In the genomic region with DNA sequence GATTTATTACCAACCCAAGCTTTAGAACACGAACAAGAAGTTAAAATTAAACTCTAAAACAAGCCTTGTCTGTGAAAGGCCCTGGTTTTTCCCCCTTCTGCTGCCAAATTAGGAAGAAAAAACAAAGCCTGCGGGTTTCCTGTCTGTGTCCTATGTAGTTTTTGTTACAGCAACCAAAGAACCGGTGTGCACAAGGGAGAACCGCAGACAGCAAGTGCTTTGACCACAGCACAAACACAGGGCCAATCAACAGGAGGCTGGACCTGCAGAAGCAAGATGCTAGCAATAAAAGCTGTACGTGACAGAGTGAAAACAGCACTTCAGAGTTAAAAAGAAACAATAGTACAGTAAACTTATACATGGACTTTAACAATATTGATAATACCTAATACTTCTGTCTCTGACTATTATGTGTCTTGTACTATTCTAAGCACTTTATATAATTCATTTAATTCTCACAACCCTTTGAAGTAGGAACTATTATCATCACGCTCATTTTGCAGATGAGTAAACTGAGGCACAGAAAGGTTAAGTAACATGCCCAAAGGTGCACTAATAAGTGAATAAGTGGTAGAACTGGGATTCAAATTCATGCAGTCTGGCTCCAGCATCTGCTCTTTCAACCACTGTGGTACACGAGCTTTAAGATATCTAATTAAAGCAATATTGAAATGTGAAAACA, we compare ENCODE assay signal across 8 cellular contexts.
DNase-seq lines count a peak whose midpoint lies in the region; ATAC-seq and TF ChIP-seq lines count a peak whose summit lies in the region.

No MANE protein-coding gene starts in this region.

- no peaks in the 10 kb centered on the region for H3K36me3 Mint-ChIP-seq in glutamatergic neuron (ENCODE audit: unreplicated experiment)

- H3K4me3 Mint-ChIP-seq in glutamatergic neuron (ENCODE audit: unreplicated experiment) = no peak overlapping the region

- DNase-seq in HFF-Myc (ENCODE audit: extremely low read depth, low read depth) (peak; percentile 76), NAMALWA (ENCODE audit: low spot score) (peak; percentile 75), glutamatergic neuron (no peak), ureter (ENCODE audit: low spot score) (no peak), cortex of kidney (lab: John Stamatoyannopoulos, UW) (no peak)
- peak; percentile 35 to 56 for DNase-seq in activated T-helper 1 cell treated with anti-CD3 and anti-CD28 coated beads, Interleukin-2, amount 50 U/mL, for 16 hours (ENCODE audit: low read depth in 1 of 2, low spot score in 1 of 2)
- DNase-seq in stimulated activated CD4-positive, alpha-beta T cell treated with anti-CD3 and anti-CD28 coated beads, Interleukin-2, amount 100 ng/mL, for 24 hours = peak; percentile 54 to 59

- peaks cover 12% of the 10 kb centered on the region for H3K9me3 Mint-ChIP-seq in glutamatergic neuron (ENCODE audit: unreplicated experiment)

- H3K27ac Mint-ChIP-seq in glutamatergic neuron (ENCODE audit: unreplicated experiment) = peak overlapping the region; percentile 96

- peaks cover 4% of the 10 kb centered on the region for H3K27me3 Mint-ChIP-seq in glutamatergic neuron (ENCODE audit: unreplicated experiment)

- H3K4me1 Mint-ChIP-seq in glutamatergic neuron (ENCODE audit: low read depth, unreplicated experiment) = peaks cover 53% of the 10 kb centered on the region

- peak; percentile 63 for ATAC-seq in GM18502 (IDR thresholded peaks at IDR 0.05; ENCODE audit: poor library complexity, unreplicated experiment)

- H3K4me3 ChIP-seq in HFF-Myc (replicated peaks; ENCODE audit: low read depth, low read length) = no peak overlapping the region; the same call in 1 of the 2 replicates

- TF ChIP-seq CTCF in HFF-Myc (IDR thresholded peaks at IDR 0.05; ENCODE audit: low read depth, low read length, missing control alignments) = no peak
- TF ChIP-seq CTCF in glutamatergic neuron (IDR thresholded peaks at IDR 0.05; ENCODE audit: partially characterized antibody, unreplicated experiment) = no peak

Comparison
In these comparisons a context has a peak if more than half of its experiments do, and no peak if none do; other contexts are left out.
1. DNase-seq: peak in HFF-Myc (single experiment), NAMALWA (single experiment), activated T-helper 1 cell treated with anti-CD3 and anti-CD28 coated beads, Interleukin-2, amount 50 U/mL, for 16 hours (2 of 2) and stimulated activated CD4-positive, alpha-beta T cell treated with anti-CD3 and anti-CD28 coated beads, Interleukin-2, amount 100 ng/mL, for 24 hours (2 of 2); none in glutamatergic neuron (single experiment), ureter (single experiment) and cortex of kidney (single experiment).